ENCODE assay signal across 8 cellular contexts in genomic region chr19:2976609-2977000, GRCh38. TPM values are rescaled to one million over a fixed set of nuclear protein-coding genes. Genes with fewer than 3 reads are reported as not detected.
DNase-seq lines count a peak whose midpoint lies in the region; ATAC-seq and TF ChIP-seq lines count a peak whose summit lies in the region.

No MANE protein-coding gene starts in this region.

- H3K27ac ChIP-seq in BLaER1 = peak overlapping the region; percentile 47
- H3K27ac ChIP-seq in HUES6 (ENCODE audit: low read depth, low read length) = no peak overlapping the region

- H3K36me3 ChIP-seq in BLaER1 (no peaks in the 10 kb centered on the region), HUES6 (ENCODE audit: control insufficient read depth, insufficient read depth, low read length) (no peaks in the 10 kb centered on the region)

- H3K27me3 ChIP-seq in BLaER1 (no peaks in the 10 kb centered on the region), HUES6 (ENCODE audit: control insufficient read depth, insufficient read depth, low read length) (peaks cover 76% of the 10 kb centered on the region)

- DNase-seq in cerebellar cortex (ENCODE audit: low spot score) (peak; percentile 39), natural killer cell (no peak), GM13977 (ENCODE audit: low spot score) (no peak), kidney glomerular epithelial cell (lab: John Stamatoyannopoulos, UW) (no peak)
- no peak for DNase-seq in stimulated activated CD4-positive, alpha-beta T cell treated with anti-CD3 and anti-CD28 coated beads, Interleukin-2, amount 100 ng/mL, for 48 hours

- peak overlapping the region; percentile 88 for H3K4me3 Mint-ChIP-seq in natural killer cell

- no peak for ATAC-seq in natural killer cell
- ATAC-seq in HG03139 (IDR thresholded peaks at IDR 0.05; ENCODE audit: unreplicated experiment) = no peak

- in situ Hi-C loops in GM13977 (cut with MboI; ENCODE audit: low pct_unique_long_range_greater_than_20kb, low sequenced_read_pairs, unreplicated experiment) = no loop called here

- intact Hi-C loops in natural killer cell (cut with micrococcal nuclease) = loop anchor here (10.0 kb wide), 1 partner anchor 58 kb away; no protein-coding TSS in a partner anchor

- peaks cover 2 to 6% of the 10 kb centered on the region in 2 donors for H3K27me3 Mint-ChIP-seq in natural killer cell (ENCODE audit: low read depth in 2 of 2)

- H3K4me2 ChIP-seq in BLaER1 = peak overlapping the region; percentile 94

- no peaks in the 10 kb centered on the region for H4K20me1 ChIP-seq in BLaER1

- no peaks in the 10 kb centered on the region for H3K9me3 ChIP-seq in BLaER1
- H3K9me3 ChIP-seq in HUES6 (ENCODE audit: control insufficient read depth, insufficient read depth, low read depth, low read length) = no peaks in the 10 kb centered on the region

- H3K9me3 Mint-ChIP-seq in natural killer cell = no peaks in the 10 kb centered on the region

- peak overlapping the region; percentile 45 to 89 for H3K27ac Mint-ChIP-seq in natural killer cell

- H3K36me3 Mint-ChIP-seq in natural killer cell = no peaks in the 10 kb centered on the region

- H3K4me1 Mint-ChIP-seq in natural killer cell = peaks cover 10 to 24% of the 10 kb centered on the region in 2 donors

- H3K4me3 ChIP-seq in BLaER1 (peak overlapping the region; percentile 65), HUES6 (ENCODE audit: low read depth, low read length) (peak overlapping the region; percentile 62)

- H3K4me1 ChIP-seq in BLaER1 (peaks cover 91% of the 10 kb centered on the region), HUES6 (ENCODE audit: control insufficient read depth, insufficient read depth, low read length) (peaks cover 15% of the 10 kb centered on the region)

- H3K9ac ChIP-seq in BLaER1 = peak overlapping the region; percentile 39; the same call in 1 of the 2 replicates
- H3K9ac ChIP-seq in HUES6 (ENCODE audit: low read length) = no peak overlapping the region

- TF ChIP-seq CTCF in natural killer cell (IDR thresholded peaks at IDR 0.05) = no peak
- TF ChIP-seq CTCF in GM13977 (IDR thresholded peaks at IDR 0.05; ENCODE audit: extremely low read depth, insufficient read depth, missing control alignments) = no peak

RNA-seq across cellular contexts. Expression of gene TLE6, which starts 0.8 kb away (rescaled TPM):
- 1 to 10 TPM in 1 of 3 donors, under 1 TPM in 1, not detected in 1; 0.49 to 2.2 TPM for total RNA-seq in natural killer cell

RNA-seq across cellular contexts. Expression of gene ZNF77, which starts 31.8 kb away (rescaled TPM):
- 1 to 10 TPM; 6.0 to 9.2 (median 6.8) TPM for total RNA-seq in natural killer cell

RNA-seq across cellular contexts. Expression of gene TLE2, which starts 52.5 kb away (rescaled TPM):
- 1 to 10 TPM; 6.1 to 8.8 (median 8.2) TPM for total RNA-seq in natural killer cell
